ENCODE assay signal across 9 cellular contexts in the genomic region with DNA sequence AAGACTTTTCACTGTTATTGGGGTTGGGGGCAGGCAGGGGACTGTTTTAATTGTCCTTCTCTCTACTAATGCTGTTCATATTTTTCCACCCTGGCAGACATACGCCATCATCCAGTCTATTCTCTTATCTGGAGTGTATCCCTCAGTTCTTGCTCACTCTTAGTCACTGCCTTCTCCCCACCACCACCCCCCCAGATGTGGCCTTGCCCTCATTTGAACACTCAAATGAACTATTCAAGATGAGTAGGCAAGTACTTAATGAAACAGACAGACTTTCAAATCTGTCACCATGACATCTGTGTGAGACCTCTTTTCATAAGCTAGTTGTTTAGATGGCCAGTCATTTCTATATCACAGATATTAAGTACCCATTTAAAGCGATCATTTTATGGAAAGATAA. TPM values are rescaled to one million over a fixed set of nuclear protein-coding genes. Genes with fewer than 3 reads are reported as not detected.
DNase-seq lines count a peak whose midpoint lies in the region; ATAC-seq and TF ChIP-seq lines count a peak whose summit lies in the region.
"Had no signal": no experiment of that assay in that cellular context is flagged by ENCODE, and none has a peak within 500 bp of the region (broad histone marks: within the 10 kb centered on the region; RNA-seq: fewer than 3 reads in every experiment).

No MANE protein-coding gene starts in this region.

- CTCF ChIA-PET in activated CD4-positive, alpha-beta memory T cell treated with anti-CD3 and anti-CD28 coated beads for 36 hours (lab: Charles Lee), result interaction anchor here (1.0 to 4.3 kb wide), 4 partner anchors 9 to 715 kb away, joined by 3 to 23 read pairs (median 9); no protein-coding TSS in a partner anchor
- CTCF ChIA-PET in activated CD4-positive, alpha-beta memory T cell treated with anti-CD3 and anti-CD28 coated beads, Interleukin-2, amount 10 ng/mL, durations not matched to agents 7 days and 5 days (lab: Charles Lee), result interaction anchor here (0.9 to 3.8 kb wide), 2 partner anchors 9 kb away, joined by 3 to 21 read pairs; no protein-coding TSS in a partner anchor
- CTCF ChIA-PET in GM10248 (lab: Yijun Ruan, JAX), result interaction anchor here (1.0 to 8.3 kb wide), 6 partner anchors 9 to 714 kb away, joined by 3 to 51 read pairs (median 3); no protein-coding TSS in a partner anchor

- H3K27me3 Mint-ChIP-seq in activated CD4-positive, alpha-beta memory T cell treated with anti-CD3 and anti-CD28 coated beads for 36 hours, result no peaks in the 10 kb centered on the region
- H3K27me3 Mint-ChIP-seq in activated CD4-positive, alpha-beta memory T cell treated with anti-CD3 and anti-CD28 coated beads, Interleukin-2, amount 10 ng/mL, durations not matched to agents 7 days and 5 days, result no peaks in the 10 kb centered on the region

- intact Hi-C loops in activated CD4-positive, alpha-beta memory T cell treated with anti-CD3 and anti-CD28 coated beads for 36 hours (cut with micrococcal nuclease), result loop anchor here (1.0 to 5.0 kb wide), 8 partner anchors 7 to 715 kb away; a partner anchor contains a TSS

- peaks cover 28% of the 10 kb centered on the region for H3K36me3 Mint-ChIP-seq in activated CD4-positive, alpha-beta memory T cell treated with anti-CD3 and anti-CD28 coated beads for 36 hours
- H3K36me3 Mint-ChIP-seq in activated CD4-positive, alpha-beta memory T cell treated with anti-CD3 and anti-CD28 coated beads, Interleukin-2, amount 10 ng/mL, durations not matched to agents 7 days and 5 days (ENCODE audit: low read depth), result peaks cover 34% of the 10 kb centered on the region

- no peak for ATAC-seq in GM19328 (IDR thresholded peaks at IDR 0.05; ENCODE audit: unreplicated experiment)

- DNase-seq in activated CD4-positive, alpha-beta memory T cell treated with anti-CD3 and anti-CD28 coated beads for 36 hours, result peak; percentile 83
- DNase-seq in activated CD4-positive, alpha-beta memory T cell treated with anti-CD3 and anti-CD28 coated beads, Interleukin-2, amount 10 ng/mL, durations not matched to agents 7 days and 5 days, result no peak
- DNase-seq in RPMI7951 (ENCODE audit: low read depth), result peak; percentile 67
- DNase-seq in fibroblast of the aortic adventitia (ENCODE audit: low read depth), result peak; percentile 41
- DNase-seq in stimulated activated CD8-positive, alpha-beta memory T cell treated with anti-CD3 and anti-CD28 coated beads, Interleukin-2, amount 100 ng/mL, for 48 hours (ENCODE audit: low read depth in 2 of 2), result peak; percentile 22 to 56
- DNase-seq in T-helper 9 cell, result no peak
- no peak for DNase-seq in GM10248 (ENCODE audit: extremely low spot score)
- DNase-seq: SHP77 treated with DMSO at 0.1 percent for 48 hours had no signal

- H3K9me3 Mint-ChIP-seq in activated CD4-positive, alpha-beta memory T cell treated with anti-CD3 and anti-CD28 coated beads for 36 hours, result peaks cover 3% of the 10 kb centered on the region
- no peaks in the 10 kb centered on the region for H3K9me3 Mint-ChIP-seq in activated CD4-positive, alpha-beta memory T cell treated with anti-CD3 and anti-CD28 coated beads, Interleukin-2, amount 10 ng/mL, durations not matched to agents 7 days and 5 days

- H3K4me1 Mint-ChIP-seq in activated CD4-positive, alpha-beta memory T cell treated with anti-CD3 and anti-CD28 coated beads for 36 hours (ENCODE audit: low read depth), result peaks cover 62% of the 10 kb centered on the region
- H3K4me1 Mint-ChIP-seq in activated CD4-positive, alpha-beta memory T cell treated with anti-CD3 and anti-CD28 coated beads, Interleukin-2, amount 10 ng/mL, durations not matched to agents 7 days and 5 days, result peaks cover 31% of the 10 kb centered on the region

- no peak overlapping the region for H3K4me3 ChIP-seq in fibroblast of the aortic adventitia (ENCODE audit: low read depth, low read length)

- TF ChIP-seq CTCF in fibroblast of the aortic adventitia (IDR thresholded peaks at IDR 0.05; ENCODE audit: insufficient read depth, low read length) (no peak), GM10248 (IDR thresholded peaks at IDR 0.05; ENCODE audit: control extremely low read depth, extremely low read depth, low read depth, missing control alignments) (no peak)

- no peak overlapping the region for H3K4me3 Mint-ChIP-seq in activated CD4-positive, alpha-beta memory T cell treated with anti-CD3 and anti-CD28 coated beads for 36 hours
- H3K4me3 Mint-ChIP-seq in activated CD4-positive, alpha-beta memory T cell treated with anti-CD3 and anti-CD28 coated beads, Interleukin-2, amount 10 ng/mL, durations not matched to agents 7 days and 5 days, result no peak overlapping the region

- POLR2A ChIA-PET in activated CD4-positive, alpha-beta memory T cell treated with anti-CD3 and anti-CD28 coated beads for 36 hours (lab: Charles Lee), result interaction anchor here (0.9 to 2.2 kb wide), 5 partner anchors 9 to 49 kb away, joined by 3 to 10 read pairs (median 3); no protein-coding TSS in a partner anchor
- POLR2A ChIA-PET in activated CD4-positive, alpha-beta memory T cell treated with anti-CD3 and anti-CD28 coated beads, Interleukin-2, amount 10 ng/mL, durations not matched to agents 7 days and 5 days (lab: Charles Lee), result interaction anchor here (1.3 to 1.7 kb wide), 2 partner anchors 8 to 24 kb away, joined by 3 to 6 read pairs; no protein-coding TSS in a partner anchor
- POLR2A ChIA-PET in GM10248 (lab: Yijun Ruan, JAX), result no interaction called here

- H3K27ac Mint-ChIP-seq in activated CD4-positive, alpha-beta memory T cell treated with anti-CD3 and anti-CD28 coated beads for 36 hours, result peak overlapping the region; percentile 67
- no peak overlapping the region for H3K27ac Mint-ChIP-seq in activated CD4-positive, alpha-beta memory T cell treated with anti-CD3 and anti-CD28 coated beads, Interleukin-2, amount 10 ng/mL, durations not matched to agents 7 days and 5 days

RNA-seq across cellular contexts. Expression of a gene that starts 10.1 kb away (rescaled TPM):
- total RNA-seq in activated CD4-positive, alpha-beta memory T cell treated with anti-CD3 and anti-CD28 coated beads for 36 hours, result 10 to 100 TPM; 58.2 TPM
- total RNA-seq in activated CD4-positive, alpha-beta memory T cell treated with anti-CD3 and anti-CD28 coated beads, Interleukin-2, amount 10 ng/mL, durations not matched to agents 7 days and 5 days, result 10 to 100 TPM; 44.2 to 47.3 TPM
- 36.0 and 40.5 TPM in 2 replicates for total RNA-seq in RPMI7951 (2014; rRNA removed; shearing (Covaris generic))
- 104 and 185 TPM in 2 replicates for total RNA-seq in fibroblast of the aortic adventitia (ENCODE audit: low replicate concordance)

RNA-seq across cellular contexts. Expression of a gene that starts 54.0 kb away (rescaled TPM):
- total RNA-seq in activated CD4-positive, alpha-beta memory T cell treated with anti-CD3 and anti-CD28 coated beads for 36 hours, result 100 to 1,000 TPM; 177 TPM
- 100 to 1,000 TPM; 159 to 170 TPM for total RNA-seq in activated CD4-positive, alpha-beta memory T cell treated with anti-CD3 and anti-CD28 coated beads, Interleukin-2, amount 10 ng/mL, durations not matched to agents 7 days and 5 days
- 134 and 160 TPM in 2 replicates for total RNA-seq in RPMI7951 (2014; rRNA removed; shearing (Covaris generic))
- 18.6 and 63.5 TPM in 2 replicates for total RNA-seq in fibroblast of the aortic adventitia (ENCODE audit: low replicate concordance)

Comparison
In these comparisons a context has a peak if more than half of its experiments do, and no peak if none do; other contexts are left out.
1. DNase-seq: peak in activated CD4-positive, alpha-beta memory T cell treated with anti-CD3 and anti-CD28 coated beads for 36 hours (single experiment), RPMI7951 (single experiment), fibroblast of the aortic adventitia (single experiment) and stimulated activated CD8-positive, alpha-beta memory T cell treated with anti-CD3 and anti-CD28 coated beads, Interleukin-2, amount 100 ng/mL, for 48 hours (2 of 2); none in activated CD4-positive, alpha-beta memory T cell treated with anti-CD3 and anti-CD28 coated beads, Interleukin-2, amount 10 ng/mL, durations not matched to agents 7 days and 5 days (single experiment), T-helper 9 cell (single experiment) and GM10248 (single experiment).